27 cellular contexts compared by ENCODE assay signal in genomic region chr5:10199700-10200099, GRCh38.
"Had no signal": no experiment of that assay in that cellular context is flagged by ENCODE, and none has a peak within 500 bp of the region (broad histone marks: within the 10 kb centered on the region; RNA-seq: fewer than 3 reads in every experiment).

No MANE protein-coding gene starts in this region.

- H3K4me1 ChIP-seq: gastrocnemius medialis, heart left ventricle, right atrium auricular region, suprapubic skin, vagina had no signal

- H3K4me2 ChIP-seq: neural progenitor cell had no signal

- H3K4me3 ChIP-seq: dorsolateral prefrontal cortex, gastrocnemius medialis, heart left ventricle, neural progenitor cell, right atrium auricular region, suprapubic skin, vagina had no signal

- H3K36me3 ChIP-seq: gastrocnemius medialis, heart left ventricle, neural progenitor cell, right atrium auricular region, suprapubic skin, vagina had no signal

- FAIRE-seq: colon, small intestine had no signal

- H3K4me3 Mint-ChIP-seq: activated CD8-positive, alpha-beta T cell treated with anti-CD3 and anti-CD28 coated beads for 36 hours; activated naive CD4-positive, alpha-beta T cell treated with anti-CD3 and anti-CD28 coated beads for 36 hours; activated T-cell treated with anti-CD3 and anti-CD28 coated beads, Interleukin-2, amount 50 U/mL, for 24 hours; brain; naive B cell; neural progenitor cell; stimulated activated naive CD8-positive, alpha-beta T cell treated with anti-CD3 and anti-CD28 coated beads, Interleukin-15, amount 100 ng/mL, for 72 hours had no signal

- H3K27ac ChIP-seq: dorsolateral prefrontal cortex, epithelial cell of prostate, gastrocnemius medialis, heart left ventricle, neural progenitor cell, right atrium auricular region, suprapubic skin, vagina had no signal

- H3K4me1 Mint-ChIP-seq: brain; naive B cell; neural progenitor cell; stimulated activated naive CD8-positive, alpha-beta T cell treated with anti-CD3 and anti-CD28 coated beads, Interleukin-15, amount 100 ng/mL, for 72 hours had no signal

- H3K36me3 Mint-ChIP-seq: naive B cell had no signal

- H3K9me3 ChIP-seq: gastrocnemius medialis, suprapubic skin, vagina had no signal

- DNase-seq: activated CD4-positive, alpha-beta T cell treated with anti-CD3 and anti-CD28 coated beads for 48 hours; activated CD4-positive, CD25-positive, alpha-beta regulatory T cell; activated CD8-positive, alpha-beta T cell treated with anti-CD3 and anti-CD28 coated beads for 36 hours; activated naive CD4-positive, alpha-beta T cell treated with anti-CD3 and anti-CD28 coated beads for 36 hours; activated T-cell treated with anti-CD3 and anti-CD28 coated beads, Interleukin-2, amount 50 U/mL, for 24 hours; anterior cingulate cortex; central memory CD4-positive, alpha-beta T cell; dorsolateral prefrontal cortex; gastrocnemius medialis; heart left ventricle; kidney glomerular epithelial cell; left ventricle myocardium superior; naive B cell; small intestine; stimulated activated CD4-positive, alpha-beta T cell treated with anti-CD3 and anti-CD28 coated beads, Interleukin-4, amount 100 ng/mL, for 1 hour; stimulated activated naive CD8-positive, alpha-beta T cell treated with anti-CD3 and anti-CD28 coated beads, Interleukin-15, amount 100 ng/mL, for 72 hours; T-helper 9 cell; trophoblast cell had no signal

- H3K27me3 ChIP-seq: dorsolateral prefrontal cortex, gastrocnemius medialis, heart left ventricle, neural progenitor cell, right atrium auricular region, suprapubic skin, vagina had no signal

- H3K27ac Mint-ChIP-seq: activated CD8-positive, alpha-beta T cell treated with anti-CD3 and anti-CD28 coated beads for 36 hours; activated naive CD4-positive, alpha-beta T cell treated with anti-CD3 and anti-CD28 coated beads for 36 hours; activated T-cell treated with anti-CD3 and anti-CD28 coated beads, Interleukin-2, amount 50 U/mL, for 24 hours; activated T-helper 2 cell treated with anti-CD3 and anti-CD28 coated beads, Interferon-gamma antibody, Interleukin-2, Interleukin-4, amounts not matched to agents 10 μg/mL and 5 μg/mL and 100 μg/mL, durations not matched to agents 14 hours and 24 hours and 36 hours; brain; naive B cell; neural progenitor cell; progenitor cell of endocrine pancreas; stimulated activated naive CD8-positive, alpha-beta T cell treated with anti-CD3 and anti-CD28 coated beads, Interleukin-15, amount 100 ng/mL, for 72 hours had no signal

- H3K9ac ChIP-seq: neural progenitor cell had no signal

- H3K27me3 Mint-ChIP-seq: activated CD8-positive, alpha-beta T cell treated with anti-CD3 and anti-CD28 coated beads for 36 hours; activated T-cell treated with anti-CD3 and anti-CD28 coated beads, Interleukin-2, amount 50 U/mL, for 24 hours; brain; naive B cell; progenitor cell of endocrine pancreas; stimulated activated naive CD8-positive, alpha-beta T cell treated with anti-CD3 and anti-CD28 coated beads, Interleukin-15, amount 100 ng/mL, for 72 hours had no signal

- H2AFZ ChIP-seq: neural progenitor cell had no signal
